20 cellular contexts compared by ENCODE assay signal in genomic region chr2:23106232-23106631, GRCh38.
DNase-seq lines count a peak whose midpoint lies in the region; ATAC-seq and TF ChIP-seq lines count a peak whose summit lies in the region.
"Had no signal": no experiment of that assay in that cellular context is flagged by ENCODE, and none has a peak within 500 bp of the region (broad histone marks: within the 10 kb centered on the region; RNA-seq: fewer than 3 reads in every experiment).

No MANE protein-coding gene starts in this region.

- no peak overlapping the region for H3K27ac ChIP-seq in right cardiac atrium (ENCODE audit: low read length)
- H3K27ac ChIP-seq in heart left ventricle: no peak overlapping the region
- H3K27ac ChIP-seq: 22Rv1, BLaER1 had no signal

- H3K9me3 ChIP-seq in right cardiac atrium (ENCODE audit: control insufficient read depth, low read length) (no peaks in the 10 kb centered on the region), heart left ventricle (peaks cover 0 to 25% (median under 1%) of the 10 kb centered on the region in 12 donors)
- H3K9me3 ChIP-seq: BE2C had no signal

- intact Hi-C loops in Right ventricle myocardium inferior (cut with DNase I): no loop called here
- intact Hi-C loops in right cardiac atrium (cut with DNase I): no loop called here
- intact Hi-C loops in left ventricle myocardium superior (cut with micrococcal nuclease): no loop called here
- intact Hi-C loops in heart left ventricle (cut with DNase I): no loop called here

- no peak for TF ChIP-seq POLR2A in heart left ventricle (IDR thresholded peaks at IDR 0.05)

- H3K36me3 ChIP-seq in heart left ventricle: no peaks in the 10 kb centered on the region
- H3K36me3 ChIP-seq: BE2C, BLaER1 had no signal

- H3K4me3 ChIP-seq in right cardiac atrium (ENCODE audit: low read length): no peak overlapping the region
- H3K4me3 ChIP-seq in heart left ventricle: no peak overlapping the region
- H3K4me3 ChIP-seq: BLaER1 had no signal

- no peaks in the 10 kb centered on the region for H3K27me3 Mint-ChIP-seq in glutamatergic neuron (ENCODE audit: unreplicated experiment)
- H3K27me3 Mint-ChIP-seq: CD4-positive, CD25-positive, alpha-beta regulatory T cell; CD8-positive, alpha-beta memory T cell had no signal

- 37% methylated on average over 3 of the region's 3 CpGs for whole genome bisulfite sequencing in right cardiac atrium
- WGBS in heart left ventricle, 4 donors: 47 to 58% (median 52%) methylated on average over 3 of the region's 3 CpGs

- H3K27me3 ChIP-seq in right cardiac atrium (ENCODE audit: control insufficient read depth, insufficient read depth) (peaks cover 2% of the 10 kb centered on the region), heart left ventricle (no peaks in the 10 kb centered on the region)
- H3K27me3 ChIP-seq: BE2C, BLaER1 had no signal

- peak overlapping the region; percentile 35 for H3K27ac Mint-ChIP-seq in glutamatergic neuron (ENCODE audit: unreplicated experiment)
- H3K27ac Mint-ChIP-seq: CD4-positive, alpha-beta memory T cell; CD4-positive, CD25-positive, alpha-beta regulatory T cell; CD8-positive, alpha-beta memory T cell had no signal

- no peaks in the 10 kb centered on the region for H3K4me1 Mint-ChIP-seq in glutamatergic neuron (ENCODE audit: low read depth, unreplicated experiment)
- H3K4me1 Mint-ChIP-seq: CD14-positive monocyte; CD4-positive, alpha-beta memory T cell; CD4-positive, CD25-positive, alpha-beta regulatory T cell; CD8-positive, alpha-beta memory T cell had no signal

- H3K9me3 Mint-ChIP-seq in glutamatergic neuron (ENCODE audit: unreplicated experiment): peaks cover 3% of the 10 kb centered on the region

- H3K4me1 ChIP-seq in right cardiac atrium (ENCODE audit: control insufficient read depth, insufficient read depth, low read length) (no peaks in the 10 kb centered on the region), heart left ventricle (peaks cover 0 to 6% (median 0%) of the 10 kb centered on the region in 12 donors)
- H3K4me1 ChIP-seq: BLaER1 had no signal

- ATAC-seq in Right ventricle myocardium inferior (peak; percentile 46), right cardiac atrium (no peak), left ventricle myocardium superior (peak; percentile 34), heart left ventricle (no peak), omental fat pad (ENCODE audit: low FRiP score) (peak; percentile 48)

- H3K4me3 Mint-ChIP-seq in glutamatergic neuron (ENCODE audit: unreplicated experiment): no peak overlapping the region
- H3K4me3 Mint-ChIP-seq: CD14-positive monocyte; CD4-positive, alpha-beta memory T cell; CD4-positive, CD25-positive, alpha-beta regulatory T cell; CD8-positive, alpha-beta memory T cell had no signal

- peaks cover 5% of the 10 kb centered on the region for H3K36me3 Mint-ChIP-seq in glutamatergic neuron (ENCODE audit: unreplicated experiment)
- H3K36me3 Mint-ChIP-seq: CD14-positive monocyte; CD4-positive, alpha-beta memory T cell; CD4-positive, CD25-positive, alpha-beta regulatory T cell; CD8-positive, alpha-beta memory T cell had no signal

- DNase-seq in Right ventricle myocardium inferior (ENCODE audit: missing footprints) (no peak), right cardiac atrium (no peak), left ventricle myocardium superior (no peak), heart left ventricle (no peak), glutamatergic neuron (no peak), omental fat pad (ENCODE audit: low spot score) (no peak), RPMI8226 (no peak)
- DNase-seq in stimulated activated CD4-positive, alpha-beta T cell treated with anti-CD3 and anti-CD28 coated beads, Interleukin-2, amount 100 ng/mL, for 48 hours: no peak
- DNase-seq: ACHN; BE2C; C1 segment of cervical spinal cord; CD4-positive, alpha-beta memory T cell; CD4-positive, CD25-positive, alpha-beta regulatory T cell; CD8-positive, alpha-beta memory T cell; COR-L47; DMS79 treated with DMSO at 0.1 percent for 48 hours; GF-D8 had no signal

- TF ChIP-seq CTCF in heart left ventricle (IDR thresholded peaks at IDR 0.05) (no peak), glutamatergic neuron (IDR thresholded peaks at IDR 0.05; ENCODE audit: partially characterized antibody, unreplicated experiment) (no peak), omental fat pad (IDR thresholded peaks at IDR 0.05) (no peak)

Comparison
In these comparisons a context has a peak if more than half of its experiments do, and no peak if none do; other contexts are left out.
1. ATAC-seq: peak in Right ventricle myocardium inferior (single experiment), left ventricle myocardium superior (single experiment) and omental fat pad (single experiment); none in right cardiac atrium (0 of 2) and heart left ventricle (0 of 4).